In genomic region chr7:38318803-38319416, GRCh38 we compare ENCODE assay signal across 1 cellular context.
TF ChIP-seq lines count a peak whose summit lies in the region.

No MANE protein-coding gene starts in this region.

TF ChIP-seq in GM23338, 12 proteins besides CTCF, POLR2A, EP300 and RAD21 (continued from another document):
- TF ChIP-seq REST (IDR thresholded peaks at IDR 0.05; ENCODE audit: unreplicated experiment) (no peak), EZH2 (IDR thresholded peaks at IDR 0.05; ENCODE audit: low read depth, unreplicated experiment) (no peak), STAT1 (IDR thresholded peaks at IDR 0.05; ENCODE audit: unreplicated experiment) (no peak), JUNB (IDR thresholded peaks at IDR 0.05; ENCODE audit: unreplicated experiment) (no peak), ZNF331 (CRISPR knock-in tag; IDR thresholded peaks at IDR 0.05; ENCODE audit: low read depth) (no peak), CREB1 (CRISPR knock-in tag; IDR thresholded peaks at IDR 0.05; ENCODE audit: low read depth) (no peak), EZH2phosphoT487 (IDR thresholded peaks at IDR 0.05; ENCODE audit: unreplicated experiment) (no peak)
- TF ChIP-seq, protein P1, sequence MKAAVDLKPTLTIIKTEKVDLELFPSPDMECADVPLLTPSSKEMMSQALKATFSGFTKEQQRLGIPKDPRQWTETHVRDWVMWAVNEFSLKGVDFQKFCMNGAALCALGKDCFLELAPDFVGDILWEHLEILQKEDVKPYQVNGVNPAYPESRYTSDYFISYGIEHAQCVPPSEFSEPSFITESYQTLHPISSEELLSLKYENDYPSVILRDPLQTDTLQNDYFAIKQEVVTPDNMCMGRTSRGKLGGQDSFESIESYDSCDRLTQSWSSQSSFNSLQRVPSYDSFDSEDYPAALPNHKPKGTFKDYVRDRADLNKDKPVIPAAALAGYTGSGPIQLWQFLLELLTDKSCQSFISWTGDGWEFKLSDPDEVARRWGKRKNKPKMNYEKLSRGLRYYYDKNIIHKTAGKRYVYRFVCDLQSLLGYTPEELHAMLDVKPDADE (IDR thresholded peaks at IDR 0.05), result no peak
